Comparison of ENCODE assay signal across 8 cellular contexts in the genomic region with DNA sequence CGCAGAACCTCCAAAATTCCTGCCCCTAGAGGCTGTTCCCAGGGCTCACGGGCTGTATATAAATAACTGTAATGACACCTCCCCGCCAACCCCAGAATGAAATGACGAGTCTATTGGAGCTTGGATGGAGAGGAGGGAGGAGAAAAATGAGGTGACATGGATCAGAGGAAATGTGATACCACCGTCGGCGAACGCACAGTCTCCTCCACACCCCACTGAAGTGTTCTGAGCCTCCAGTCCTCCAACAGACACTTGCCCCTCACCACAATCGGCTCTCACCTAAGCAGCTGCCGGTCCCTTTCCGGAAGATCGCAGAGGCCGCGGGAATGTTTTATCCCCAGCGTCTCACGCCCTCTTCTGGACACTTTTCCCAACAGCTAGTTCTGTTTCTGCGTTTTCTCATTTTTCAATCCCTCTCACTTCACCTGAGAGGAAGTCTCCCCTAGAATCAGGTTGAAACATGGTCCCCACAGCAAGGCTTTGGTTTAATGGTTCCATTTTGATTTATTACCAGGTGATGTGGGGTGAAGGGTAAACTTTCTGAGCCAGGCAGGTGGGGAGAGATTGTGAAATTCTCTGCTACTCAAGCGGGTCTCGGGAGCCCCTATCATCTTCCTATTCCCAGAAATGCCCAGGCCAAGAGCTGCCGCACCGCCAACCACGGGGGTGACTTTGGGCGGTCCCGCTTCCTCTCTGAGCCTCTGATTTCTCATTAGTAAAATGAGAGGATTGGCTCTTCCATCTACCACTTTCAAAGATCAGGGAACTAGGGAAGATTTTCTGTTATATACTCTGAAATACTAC. TPM values are rescaled to one million over a fixed set of nuclear protein-coding genes. Genes with fewer than 3 reads are reported as not detected.
DNase-seq lines count a peak whose midpoint lies in the region; ATAC-seq and TF ChIP-seq lines count a peak whose summit lies in the region.

No MANE protein-coding gene starts in this region.

- no peaks in the 10 kb centered on the region; the same call in 1 of the 2 replicates for H3K27me3 ChIP-seq in SK-N-SH (ENCODE audit: insufficient read depth)

- H4K20me1 ChIP-seq in SK-N-SH (ENCODE audit: insufficient read depth): no peaks in the 10 kb centered on the region

- DNase-seq in NCI-H1436 (lab: John Stamatoyannopoulos, UW): peak; percentile 69
- DNase-seq in NCI-H1436 treated with DMSO at 0.1 percent for 48 hours (lab: John Stamatoyannopoulos, UW): no peak
- DNase-seq in M059J (ENCODE audit: low read depth): peak; percentile 37
- DNase-seq in SK-N-SH: peak; percentile 68
- DNase-seq in fibroblast of the conjunctiva (ENCODE audit: low read depth): peak; percentile 21
- no peak for DNase-seq in osteocyte (ENCODE audit: extremely low spot score, unreplicated experiment)
- no peak for DNase-seq in natural killer cell

- TF ChIP-seq EP300 in SK-N-SH (IDR thresholded peaks at IDR 0.05; ENCODE audit: borderline replicate concordance in 1 of 2, low read depth in 1 of 2, low read length in 1 of 2): no peak

- H3K9ac ChIP-seq in SK-N-SH: no peak overlapping the region

- POLR2A ChIA-PET in SK-N-SH (lab: Yijun Ruan, JAX): no interaction called here

- H3K36me3 Mint-ChIP-seq in osteocyte (ENCODE audit: unreplicated experiment) (no peaks in the 10 kb centered on the region), natural killer cell (no peaks in the 10 kb centered on the region)

- H3K9me2 ChIP-seq in SK-N-SH: no peaks in the 10 kb centered on the region

- no peaks in the 10 kb centered on the region for H3K9me3 ChIP-seq in SK-N-SH

- no peak overlapping the region; the same call in 1 of the 2 replicates for H2AFZ ChIP-seq in SK-N-SH (ENCODE audit: low read depth)

- intact Hi-C loops in natural killer cell (cut with micrococcal nuclease): no loop called here

- TF ChIP-seq CTCF in SK-N-SH (IDR thresholded peaks at IDR 0.05) (peak; percentile 66), osteocyte (IDR thresholded peaks at IDR 0.05) (peak; percentile 55), natural killer cell (IDR thresholded peaks at IDR 0.05) (no peak)

- no peak overlapping the region for H3K27ac ChIP-seq in SK-N-SH (ENCODE audit: low read depth in 2 of 2, low read length in 1 of 2)

- peak; percentile 79 for TF ChIP-seq RAD21 in SK-N-SH (IDR thresholded peaks at IDR 0.05; ENCODE audit: low read length)

- no peak overlapping the region for H3K4me2 ChIP-seq in SK-N-SH

- WGBS in SK-N-SH (ENCODE audit: low lambda C conversion rate): 18% methylated on average over 19 of the region's 24 CpGs

- no peak overlapping the region; a peak in 1 of 4 replicates for H3K4me3 ChIP-seq in SK-N-SH (ENCODE audit: low read depth in 2 of 2, low read length in 1 of 2)

- H3F3A ChIP-seq in SK-N-SH (replicated peaks; ENCODE audit: insufficient read depth): no peaks in the 10 kb centered on the region

- no peak for ATAC-seq in GM21390 (IDR thresholded peaks at IDR 0.05; ENCODE audit: unreplicated experiment)
- ATAC-seq in natural killer cell: no peak

- H3K27me3 Mint-ChIP-seq in osteocyte (ENCODE audit: unreplicated experiment) (peaks cover 30% of the 10 kb centered on the region), natural killer cell (ENCODE audit: low read depth in 2 of 2) (peaks cover 32 to 51% of the 10 kb centered on the region in 2 donors)

- CTCF ChIA-PET in SK-N-SH (lab: Yijun Ruan, JAX): interaction anchor here (0.6 to 4.7 kb wide), 62 partner anchors 9 to 740 kb away, joined by 3 to 37 read pairs (median 4); a partner anchor contains a TSS

- H3K4me1 Mint-ChIP-seq in osteocyte (ENCODE audit: unreplicated experiment) (no peaks in the 10 kb centered on the region), natural killer cell (peaks cover 5 to 6% of the 10 kb centered on the region in 2 donors)

- H3K36me3 ChIP-seq in SK-N-SH (replicated peaks in 1 of 2; ENCODE audit: control insufficient read depth in 1 of 2, insufficient read depth in 2 of 2, low read length in 1 of 2): no peaks in the 10 kb centered on the region

- H3K4me1 ChIP-seq in SK-N-SH (ENCODE audit: control insufficient read depth in 1 of 2, insufficient read depth in 2 of 2, low read depth in 1 of 2, low read length in 1 of 2): peaks cover 0 to 2% of the 10 kb centered on the region in 2 experiments; a peak in 1 of 4 replicates

- H3K27ac Mint-ChIP-seq in osteocyte (ENCODE audit: unreplicated experiment): no peak overlapping the region
- H3K27ac Mint-ChIP-seq in natural killer cell: no peak overlapping the region

- H3K79me2 ChIP-seq in SK-N-SH (ENCODE audit: insufficient read depth): no peaks in the 10 kb centered on the region

- H3K9me3 Mint-ChIP-seq in osteocyte (ENCODE audit: unreplicated experiment) (peaks cover 4% of the 10 kb centered on the region), natural killer cell (no peaks in the 10 kb centered on the region)

- H3K4me3 Mint-ChIP-seq in osteocyte (ENCODE audit: unreplicated experiment): no peak overlapping the region
- no peak overlapping the region for H3K4me3 Mint-ChIP-seq in natural killer cell

TF ChIP-seq in SK-N-SH, 30 proteins besides CTCF, POLR2A, EP300 and RAD21:
- TF ChIP-seq ELF1 (IDR thresholded peaks at IDR 0.05) (no peak), TCF12 (IDR thresholded peaks at IDR 0.05) (no peak), POLR2AphosphoS5 (IDR thresholded peaks at IDR 0.05; ENCODE audit: low read depth, low read length) (no peak), SMC3 (IDR thresholded peaks at IDR 0.05; ENCODE audit: low read depth, low read length) (peak; percentile 64)
- TF ChIP-seq, protein P1, sequence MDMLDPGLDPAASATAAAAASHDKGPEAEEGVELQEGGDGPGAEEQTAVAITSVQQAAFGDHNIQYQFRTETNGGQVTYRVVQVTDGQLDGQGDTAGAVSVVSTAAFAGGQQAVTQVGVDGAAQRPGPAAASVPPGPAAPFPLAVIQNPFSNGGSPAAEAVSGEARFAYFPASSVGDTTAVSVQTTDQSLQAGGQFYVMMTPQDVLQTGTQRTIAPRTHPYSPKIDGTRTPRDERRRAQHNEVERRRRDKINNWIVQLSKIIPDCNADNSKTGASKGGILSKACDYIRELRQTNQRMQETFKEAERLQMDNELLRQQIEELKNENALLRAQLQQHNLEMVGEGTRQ (IDR thresholded peaks at IDR 0.05; ENCODE audit: borderline replicate concordance, low read depth, low read length): no peak
- TF ChIP-seq, protein P2, sequence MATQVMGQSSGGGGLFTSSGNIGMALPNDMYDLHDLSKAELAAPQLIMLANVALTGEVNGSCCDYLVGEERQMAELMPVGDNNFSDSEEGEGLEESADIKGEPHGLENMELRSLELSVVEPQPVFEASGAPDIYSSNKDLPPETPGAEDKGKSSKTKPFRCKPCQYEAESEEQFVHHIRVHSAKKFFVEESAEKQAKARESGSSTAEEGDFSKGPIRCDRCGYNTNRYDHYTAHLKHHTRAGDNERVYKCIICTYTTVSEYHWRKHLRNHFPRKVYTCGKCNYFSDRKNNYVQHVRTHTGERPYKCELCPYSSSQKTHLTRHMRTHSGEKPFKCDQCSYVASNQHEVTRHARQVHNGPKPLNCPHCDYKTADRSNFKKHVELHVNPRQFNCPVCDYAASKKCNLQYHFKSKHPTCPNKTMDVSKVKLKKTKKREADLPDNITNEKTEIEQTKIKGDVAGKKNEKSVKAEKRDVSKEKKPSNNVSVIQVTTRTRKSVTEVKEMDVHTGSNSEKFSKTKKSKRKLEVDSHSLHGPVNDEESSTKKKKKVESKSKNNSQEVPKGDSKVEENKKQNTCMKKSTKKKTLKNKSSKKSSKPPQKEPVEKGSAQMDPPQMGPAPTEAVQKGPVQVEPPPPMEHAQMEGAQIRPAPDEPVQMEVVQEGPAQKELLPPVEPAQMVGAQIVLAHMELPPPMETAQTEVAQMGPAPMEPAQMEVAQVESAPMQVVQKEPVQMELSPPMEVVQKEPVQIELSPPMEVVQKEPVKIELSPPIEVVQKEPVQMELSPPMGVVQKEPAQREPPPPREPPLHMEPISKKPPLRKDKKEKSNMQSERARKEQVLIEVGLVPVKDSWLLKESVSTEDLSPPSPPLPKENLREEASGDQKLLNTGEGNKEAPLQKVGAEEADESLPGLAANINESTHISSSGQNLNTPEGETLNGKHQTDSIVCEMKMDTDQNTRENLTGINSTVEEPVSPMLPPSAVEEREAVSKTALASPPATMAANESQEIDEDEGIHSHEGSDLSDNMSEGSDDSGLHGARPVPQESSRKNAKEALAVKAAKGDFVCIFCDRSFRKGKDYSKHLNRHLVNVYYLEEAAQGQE (IDR thresholded peaks at IDR 0.05; ENCODE audit: low read depth, low read length): no peak

RNA-seq across cellular contexts. Expression of a gene that starts 9.1 kb away (rescaled TPM):
- 4.1 and 5.5 TPM in 2 replicates for total RNA-seq in M059J (2014; rRNA removed; shearing (Covaris generic))
- 1.2 and 1.3 TPM in 2 replicates for polyA plus RNA-seq in SK-N-SH (2012; rRNA removed)
- 1.2 TPM in 2 replicates for polyA plus RNA-seq in SK-N-SH (2012; cell fraction: cytosol; rRNA removed)
- polyA plus RNA-seq in SK-N-SH (2012; cell fraction: nucleus; rRNA removed): 0.65 and 1.3 TPM in 2 replicates
- total RNA-seq in osteocyte: not detected in 2 replicates
- under 1 TPM in 1 of 3 donors, not detected in 2; 0.33 TPM for total RNA-seq in natural killer cell

Comparison
In these comparisons a context has a peak if more than half of its experiments do, and no peak if none do; other contexts are left out.
1. DNase-seq: peak in NCI-H1436 (single experiment), M059J (single experiment), SK-N-SH (single experiment) and fibroblast of the conjunctiva (single experiment); none in NCI-H1436 treated with DMSO at 0.1 percent for 48 hours (single experiment), osteocyte (single experiment) and natural killer cell (single experiment).